ENCODE assay signal across 30 cellular contexts in genomic region chr3:52061116-52061910, GRCh38. TPM values are rescaled to one million over a fixed set of nuclear protein-coding genes. Genes with fewer than 3 reads are reported as not detected.
DNase-seq lines count a peak whose midpoint lies in the region; ATAC-seq, FAIRE-seq and TF ChIP-seq lines count a peak whose summit lies in the region.
"Had no signal": no experiment of that assay in that cellular context is flagged by ENCODE, and none has a peak within 500 bp of the region (broad histone marks: within the 10 kb centered on the region; RNA-seq: fewer than 3 reads in every experiment).

No MANE protein-coding gene starts in this region.

- no peak overlapping the region for H3K27ac Mint-ChIP-seq in activated naive CD4-positive, alpha-beta T cell treated with anti-CD3 and anti-CD28 coated beads for 36 hours
- no peak overlapping the region for H3K27ac Mint-ChIP-seq in CD4-positive, alpha-beta T cell
- H3K27ac Mint-ChIP-seq in T-helper 2 cell treated with Interferon-gamma antibody and Interleukin-4, amounts not matched to agents 5 μg/mL and 100 μg/mL, for 36 hours = no peak overlapping the region
- H3K27ac Mint-ChIP-seq: activated CD4-positive, alpha-beta T cell treated with anti-CD3 and anti-CD28 coated beads, Interleukin-2, amount 10 ng/mL, durations not matched to agents 24 days and 14 days; activated CD8-positive, alpha-beta memory T cell treated with anti-CD3 and anti-CD28 coated beads, Interleukin-2, amount 10 ng/mL, durations not matched to agents 7 days and 5 days; activated T-cell treated with anti-CD3 and anti-CD28 coated beads, Interleukin-2, amount 50 U/mL, for 72 hours; CD8-positive, alpha-beta T cell had no signal

- no peak overlapping the region for H2AFZ ChIP-seq in K562 (ENCODE audit: low read depth, low read length)

- FAIRE-seq in K562 (lab: Jason Lieb, UNC) = no peak
- FAIRE-seq: endometrium, pancreas, RCC 7860 had no signal

- POLR2A ChIA-PET in HEK293 (lab: Yijun Ruan, JAX) = no interaction called here
- POLR2A ChIA-PET in K562 (lab: Yijun Ruan, JAX) = no interaction called here
- POLR2A ChIA-PET in CD4-positive, alpha-beta T cell (lab: Charles Lee) = interaction anchor here (1.0 kb wide), 1 partner anchor 8 kb away, joined by 4 read pairs; no protein-coding TSS in a partner anchor

- TF ChIP-seq EP300 in K562 (IDR thresholded peaks at IDR 0.05; ENCODE audit: low read length) = no peak
- TF ChIP-seq EP300 in stomach (IDR thresholded peaks at IDR 0.05) = no peak

- no peak for TF ChIP-seq RAD21 in K562 (CRISPR knock-in tag; conservative IDR thresholded peaks at IDR 0.05 in 1 of 2, IDR thresholded peaks at IDR 0.05 in 1 of 2)

- H3K27me3 ChIP-seq in K562 (ENCODE audit: control insufficient read depth in 2 of 2, insufficient read depth in 2 of 2, low read length in 2 of 2) (no peaks in the 10 kb centered on the region), foreskin keratinocyte (no peaks in the 10 kb centered on the region), stomach (no peaks in the 10 kb centered on the region)
- H3K27me3 ChIP-seq in CD4-positive, alpha-beta T cell (ENCODE audit: control insufficient read depth, insufficient read depth, low read length) = no peaks in the 10 kb centered on the region
- H3K27me3 ChIP-seq: cardiac muscle cell, pancreas had no signal

- H3K36me3 ChIP-seq in HEK293 (ENCODE audit: control insufficient read depth in 2 of 2, insufficient read depth in 1 of 2, low read length in 2 of 2) (no peaks in the 10 kb centered on the region), K562 (ENCODE audit: control insufficient read depth, insufficient read depth, low read length) (no peaks in the 10 kb centered on the region), stomach (no peaks in the 10 kb centered on the region)
- H3K36me3 ChIP-seq: cardiac muscle cell, HAP-1, pancreas had no signal

- H4K20me1 ChIP-seq in K562 (replicated peaks; ENCODE audit: control insufficient read depth, insufficient read depth, low read length) = no peaks in the 10 kb centered on the region

- no peak overlapping the region for H3K4me3 ChIP-seq in HEK293 (ENCODE audit: low read depth, low read length)
- no peak overlapping the region for H3K4me3 ChIP-seq in K562
- no peak overlapping the region for H3K4me3 ChIP-seq in stomach
- H3K4me3 ChIP-seq: cardiac muscle cell, HAP-1, pancreas had no signal

- DNase-seq in K562 (ENCODE audit: extremely low read depth in 1 of 4, low spot score in 3 of 4) = no peak
- peak; percentile 67 to 81 for DNase-seq in foreskin keratinocyte
- peak; percentile 40 for DNase-seq in stomach
- DNase-seq in SHP77 treated with DMSO at 0.1 percent for 48 hours (lab: John Stamatoyannopoulos, UW) = no peak
- DNase-seq in activated naive CD4-positive, alpha-beta T cell treated with anti-CD3 and anti-CD28 coated beads for 36 hours = no peak
- DNase-seq in CD4-positive, alpha-beta T cell = no peak
- DNase-seq in T-helper 2 cell treated with Interferon-gamma antibody and Interleukin-4, amounts not matched to agents 5 μg/mL and 100 μg/mL, for 36 hours (ENCODE audit: low spot score) = no peak
- DNase-seq: activated CD4-positive, alpha-beta T cell treated with anti-CD3 and anti-CD28 coated beads, Interleukin-2, amount 10 ng/mL, durations not matched to agents 24 days and 14 days; activated CD8-positive, alpha-beta memory T cell treated with anti-CD3 and anti-CD28 coated beads, Interleukin-2, amount 10 ng/mL, durations not matched to agents 7 days and 5 days; activated naive CD4-positive, alpha-beta T cell treated with anti-CD3 and anti-CD28 coated beads, Interleukin-2, amount 50 U/mL, for 16 hours; activated T-cell treated with anti-CD3 and anti-CD28 coated beads, Interleukin-2, amount 50 U/mL, for 72 hours; amygdala; CD8-positive, alpha-beta T cell; cortex of kidney; GDM1; naive thymus-derived CD8-positive, alpha-beta T cell; NCI-H1105 treated with DMSO at 0.1 percent for 48 hours; NCI-H2029; NCI-H2227 treated with DMSO at 0.1 percent for 48 hours; pancreas; right cardiac atrium; stimulated activated CD4-positive, alpha-beta T cell treated with anti-CD3 and anti-CD28 coated beads, Interleukin-4, amount 100 ng/mL, for 24 hours; stimulated activated naive CD4-positive, alpha-beta T cell treated with Interleukin-2 at 50 U/mL for 16 hours had no signal

- H3K36me3 Mint-ChIP-seq in activated naive CD4-positive, alpha-beta T cell treated with anti-CD3 and anti-CD28 coated beads for 36 hours (ENCODE audit: low read depth) = no peaks in the 10 kb centered on the region
- H3K36me3 Mint-ChIP-seq in CD4-positive, alpha-beta T cell (ENCODE audit: low read depth) = peaks cover 6% of the 10 kb centered on the region
- no peaks in the 10 kb centered on the region for H3K36me3 Mint-ChIP-seq in T-helper 2 cell treated with Interferon-gamma antibody and Interleukin-4, amounts not matched to agents 5 μg/mL and 100 μg/mL, for 36 hours (ENCODE audit: low read depth)
- H3K36me3 Mint-ChIP-seq: activated CD8-positive, alpha-beta memory T cell treated with anti-CD3 and anti-CD28 coated beads, Interleukin-2, amount 10 ng/mL, durations not matched to agents 7 days and 5 days; CD8-positive, alpha-beta T cell; naive thymus-derived CD8-positive, alpha-beta T cell had no signal

- in situ Hi-C loops in K562 (cut with MboI) = no loop called here

- WGBS in K562 (ENCODE audit: insufficient coverage, low coverage, missing lambda C conversion rate) = 46% methylated on average over 3 of the region's 4 CpGs
- 56 to 72% (median 65%) methylated on average over 4 of the region's 4 CpGs for WGBS in stomach, 5 donors

- intact Hi-C loops in K562 (cut with micrococcal nuclease) (no loop called here), stomach (cut with DNase I; ENCODE audit: low total_unique reads) (no loop called here)
- intact Hi-C loops in activated naive CD4-positive, alpha-beta T cell treated with anti-CD3 and anti-CD28 coated beads for 36 hours (cut with micrococcal nuclease) = loop anchor here (5.0 kb wide), 1 partner anchor 51 kb away; no protein-coding TSS in a partner anchor
- intact Hi-C loops in CD4-positive, alpha-beta T cell (cut with DNase I, micrococcal nuclease) = no loop called here

- peaks cover 4% of the 10 kb centered on the region; the same call in 1 of the 2 replicates for H3K4me1 ChIP-seq in HEK293 (ENCODE audit: control insufficient read depth, insufficient read depth, low read length)
- H3K4me1 ChIP-seq in K562 (replicated peaks in 1 of 2; ENCODE audit: control insufficient read depth in 2 of 2, insufficient read depth in 2 of 2, low read length in 2 of 2) = peaks cover 4 to 19% of the 10 kb centered on the region in 2 experiments; a peak in 4 of 5 replicates
- peaks cover 33% of the 10 kb centered on the region for H3K4me1 ChIP-seq in foreskin keratinocyte
- peaks cover 4 to 34% (median 13%) of the 10 kb centered on the region in 4 donors for H3K4me1 ChIP-seq in stomach
- H3K4me1 ChIP-seq: pancreas had no signal

- H3K4me1 Mint-ChIP-seq in activated naive CD4-positive, alpha-beta T cell treated with anti-CD3 and anti-CD28 coated beads for 36 hours (ENCODE audit: low read depth) = no peaks in the 10 kb centered on the region
- peaks cover 11% of the 10 kb centered on the region for H3K4me1 Mint-ChIP-seq in CD4-positive, alpha-beta T cell (ENCODE audit: low read depth)
- peaks cover 7% of the 10 kb centered on the region for H3K4me1 Mint-ChIP-seq in T-helper 2 cell treated with Interferon-gamma antibody and Interleukin-4, amounts not matched to agents 5 μg/mL and 100 μg/mL, for 36 hours (ENCODE audit: low read depth)

- H3K9me3 Mint-ChIP-seq in activated naive CD4-positive, alpha-beta T cell treated with anti-CD3 and anti-CD28 coated beads for 36 hours = no peaks in the 10 kb centered on the region
- H3K9me3 Mint-ChIP-seq in CD4-positive, alpha-beta T cell = no peaks in the 10 kb centered on the region
- no peaks in the 10 kb centered on the region for H3K9me3 Mint-ChIP-seq in T-helper 2 cell treated with Interferon-gamma antibody and Interleukin-4, amounts not matched to agents 5 μg/mL and 100 μg/mL, for 36 hours
- H3K9me3 Mint-ChIP-seq: activated CD4-positive, alpha-beta T cell treated with anti-CD3 and anti-CD28 coated beads, Interleukin-2, amount 10 ng/mL, durations not matched to agents 24 days and 14 days; activated T-cell treated with anti-CD3 and anti-CD28 coated beads, Interleukin-2, amount 50 U/mL, for 72 hours; CD8-positive, alpha-beta T cell; naive thymus-derived CD8-positive, alpha-beta T cell had no signal

- H3K9ac ChIP-seq in K562 (ENCODE audit: insufficient read depth in 1 of 2, low read depth in 2 of 2, low read length in 2 of 2) = no peak overlapping the region

- CTCF ChIA-PET in HEK293 (lab: Yijun Ruan, JAX) = interaction anchor here (0.5 to 1.1 kb wide), 2 partner anchors 8 to 501 kb away, joined by 3 read pairs; no protein-coding TSS in a partner anchor
- CTCF ChIA-PET in K562 (lab: Yijun Ruan, JAX; ENCODE audit: low intra/inter-chr PET ratio) = no interaction called here
- CTCF ChIA-PET in activated naive CD4-positive, alpha-beta T cell treated with anti-CD3 and anti-CD28 coated beads for 36 hours (lab: Charles Lee) = interaction anchor here (0.9 to 1.1 kb wide), 2 partner anchors 20 to 84 kb away, joined by 3 to 4 read pairs; no protein-coding TSS in a partner anchor
- CTCF ChIA-PET in CD4-positive, alpha-beta T cell (lab: Charles Lee) = no interaction called here

- no peaks in the 10 kb centered on the region for H3K9me1 ChIP-seq in K562 (ENCODE audit: control insufficient read depth, insufficient read depth, low read length)

- H3K9me3 ChIP-seq in HEK293 (ENCODE audit: control insufficient read depth, insufficient read depth, low read depth, low read length) (no peaks in the 10 kb centered on the region), K562 (replicated peaks; ENCODE audit: control insufficient read depth, insufficient read depth, low read depth, low read length) (no peaks in the 10 kb centered on the region), stomach (no peaks in the 10 kb centered on the region)
- H3K9me3 ChIP-seq in CD4-positive, alpha-beta T cell (ENCODE audit: control insufficient read depth, low read length) = no peaks in the 10 kb centered on the region
- H3K9me3 ChIP-seq: HAP-1, pancreas had no signal

- H3K4me3 Mint-ChIP-seq in activated naive CD4-positive, alpha-beta T cell treated with anti-CD3 and anti-CD28 coated beads for 36 hours = no peak overlapping the region
- H3K4me3 Mint-ChIP-seq in CD4-positive, alpha-beta T cell = no peak overlapping the region
- no peak overlapping the region for H3K4me3 Mint-ChIP-seq in T-helper 2 cell treated with Interferon-gamma antibody and Interleukin-4, amounts not matched to agents 5 μg/mL and 100 μg/mL, for 36 hours
- H3K4me3 Mint-ChIP-seq: activated CD4-positive, alpha-beta T cell treated with anti-CD3 and anti-CD28 coated beads, Interleukin-2, amount 10 ng/mL, durations not matched to agents 24 days and 14 days; activated CD8-positive, alpha-beta memory T cell treated with anti-CD3 and anti-CD28 coated beads, Interleukin-2, amount 10 ng/mL, durations not matched to agents 7 days and 5 days; activated T-cell treated with anti-CD3 and anti-CD28 coated beads, Interleukin-2, amount 50 U/mL, for 72 hours; CD8-positive, alpha-beta T cell; naive thymus-derived CD8-positive, alpha-beta T cell had no signal

- no peak for TF ChIP-seq POLR2A in K562 (conservative IDR thresholded peaks at IDR 0.05)
- no peak for TF ChIP-seq POLR2A in stomach (IDR thresholded peaks at IDR 0.05)

- no peak overlapping the region for H3K4me2 ChIP-seq in K562 (ENCODE audit: insufficient read depth, low read length)

- ATAC-seq in K562 (no peak), foreskin keratinocyte (peak; percentile 10)
- no peak for ATAC-seq in CD4-positive, alpha-beta T cell (ENCODE audit: poor library complexity)
- ATAC-seq: activated CD8-positive, alpha-beta memory T cell treated with anti-CD3 and anti-CD28 coated beads, Interleukin-2, amount 10 ng/mL, durations not matched to agents 7 days and 5 days; activated T-cell treated with anti-CD3 and anti-CD28 coated beads, Interleukin-2, amount 50 U/mL, for 72 hours; CD8-positive, alpha-beta T cell; naive thymus-derived CD8-positive, alpha-beta T cell; pancreas; right cardiac atrium had no signal

- no peaks in the 10 kb centered on the region for H3K27me3 Mint-ChIP-seq in activated naive CD4-positive, alpha-beta T cell treated with anti-CD3 and anti-CD28 coated beads for 36 hours (ENCODE audit: low read depth)
- H3K27me3 Mint-ChIP-seq in CD4-positive, alpha-beta T cell = no peaks in the 10 kb centered on the region
- no peaks in the 10 kb centered on the region for H3K27me3 Mint-ChIP-seq in T-helper 2 cell treated with Interferon-gamma antibody and Interleukin-4, amounts not matched to agents 5 μg/mL and 100 μg/mL, for 36 hours (ENCODE audit: low read depth)
- H3K27me3 Mint-ChIP-seq: activated CD4-positive, alpha-beta T cell treated with anti-CD3 and anti-CD28 coated beads, Interleukin-2, amount 10 ng/mL, durations not matched to agents 24 days and 14 days; activated CD8-positive, alpha-beta memory T cell treated with anti-CD3 and anti-CD28 coated beads, Interleukin-2, amount 10 ng/mL, durations not matched to agents 7 days and 5 days; naive thymus-derived CD8-positive, alpha-beta T cell had no signal

- H3K27ac ChIP-seq in HEK293 (ENCODE audit: extremely low read depth, low read depth, low read length) (no peak overlapping the region), K562 (ENCODE audit: extremely low read depth, low read depth, low read length) (no peak overlapping the region), foreskin keratinocyte (peak overlapping the region; percentile 79), stomach (peak overlapping the region in 1 of 5 donors; percentile 36)
- H3K27ac ChIP-seq in CD4-positive, alpha-beta T cell (ENCODE audit: low read depth, low read length) = no peak overlapping the region
- H3K27ac ChIP-seq: cardiac muscle cell, HL-60, pancreas, VCaP had no signal

- TF ChIP-seq CTCF in HEK293 (tag by site-specific recombination; IDR thresholded peaks at IDR 0.05) (no peak), K562 (IDR thresholded peaks at IDR 0.05 in 2 of 3, conservative IDR thresholded peaks at IDR 0.05 in 1 of 3; ENCODE audit: insufficient read depth in 2 of 3, low read depth in 1 of 3, low read length in 3 of 3) (no peak), foreskin keratinocyte (conservative IDR thresholded peaks at IDR 0.05) (no peak), stomach (IDR thresholded peaks at IDR 0.05) (no peak)
- no peak for TF ChIP-seq CTCF in CD4-positive, alpha-beta T cell (IDR thresholded peaks at IDR 0.05)

- peaks cover 2% of the 10 kb centered on the region; the same call in 1 of the 3 replicates for H3K79me2 ChIP-seq in K562 (ENCODE audit: control insufficient read depth, insufficient read depth, low read length)

- no TSS peak for BruUV-seq in K562 (replicated peaks; lab: Mats Ljungman, UMichigan)

RNA-seq across cellular contexts. Expression of gene DUSP7, which starts 4.9 kb away (rescaled TPM):
- 8.6 and 27.9 TPM in 2 replicates for total RNA-seq in K562 (2011; cell fraction: chromatin; rRNA removed; ENCODE audit: low replicate concordance)
- total RNA-seq in K562 (2011; cell fraction: nucleolus; rRNA removed) = 22.9 and 25.2 TPM in 2 replicates
- total RNA-seq in K562 (2011; cell fraction: nucleoplasm; rRNA removed) = 15.6 and 17.5 TPM in 2 replicates
- 8.2 and 13.0 TPM in 2 replicates for total RNA-seq in K562 (2014; rRNA removed)
- 3.0 and 3.6 TPM in 2 replicates for total RNA-seq in K562 (2014; rRNA removed; fragmentation: Illumina TruSeq; extraction: Trizol)
- 7.6 and 8.5 TPM in 2 replicates for total RNA-seq in K562 (2015; rRNA removed; fragmentation: Illumina TruSeq; extraction: Trizol)
- total RNA-seq in K562 (2021) = 15.8 and 16.6 TPM in 2 replicates
- 8.4 and 13.8 TPM in 2 replicates for polyA plus RNA-seq in K562 (2011; rRNA removed)
- polyA plus RNA-seq in K562 (2011; cell fraction: cytosol; rRNA removed) = 18.8 and 26.6 TPM in 2 replicates
- polyA plus RNA-seq in K562 (2011; cell fraction: nucleus; rRNA removed) = 20.3 and 23.2 TPM in 2 replicates
- polyA plus RNA-seq in K562 (2012) = 5.7 and 8.1 TPM in 2 replicates
- 11.0 and 11.3 TPM in 2 replicates for polyA plus RNA-seq in K562 (2014; fragmentation: Illumina TruSeq; extraction: Trizol)
- under 1 TPM; 0.45 to 0.58 TPM for polyA plus RNA-seq in K562 (2014; fragmentation: Nextera tagmentation; extraction: Ambion mirVana)
- polyA plus RNA-seq in K562 (2014; rRNA removed) = 11.8 and 12.6 TPM in 2 replicates
- 12.8 and 20.2 TPM in 2 replicates for polyA minus RNA-seq in K562 (2011; rRNA and poly(A)+ RNA removed)
- 15.9 and 16.3 TPM in 2 replicates for polyA minus RNA-seq in K562 (2011; cell fraction: cytosol; rRNA and poly(A)+ RNA removed)
- polyA minus RNA-seq in K562 (2011; cell fraction: nucleus; rRNA and poly(A)+ RNA removed) = 17.9 and 25.9 TPM in 2 replicates
- total RNA-seq in foreskin keratinocyte = 119 and 131 TPM in 2 replicates
- polyA plus RNA-seq in foreskin keratinocyte = 107 and 117 TPM in 2 replicates
- total RNA-seq in stomach = 10 to 100 TPM in 1 of 5 donors, 1 to 10 TPM in 3, under 1 TPM in 1; 0.58 to 23.7 (median 4.6) TPM
- polyA plus RNA-seq in stomach = 10 to 100 TPM in 1 of 3 donors, 1 to 10 TPM in 2; 4.9 to 11.2 (median 5.1) TPM
- 1 to 10 TPM; 8.2 to 9.1 TPM for total RNA-seq in activated naive CD4-positive, alpha-beta T cell treated with anti-CD3 and anti-CD28 coated beads for 36 hours
- total RNA-seq in CD4-positive, alpha-beta T cell = 1 to 10 TPM; 4.8 to 5.2 TPM

Comparison
In these comparisons a context has a peak if more than half of its experiments do, and no peak if none do; other contexts are left out.
1. DNase-seq: peak in foreskin keratinocyte (2 of 2) and stomach (single experiment); none in K562 (0 of 4), SHP77 treated with DMSO at 0.1 percent for 48 hours (single experiment), activated naive CD4-positive, alpha-beta T cell treated with anti-CD3 and anti-CD28 coated beads for 36 hours (single experiment), CD4-positive, alpha-beta T cell (0 of 10) and T-helper 2 cell treated with Interferon-gamma antibody and Interleukin-4, amounts not matched to agents 5 μg/mL and 100 μg/mL, for 36 hours (single experiment).
2. CTCF ChIA-PET loops: an anchor here in HEK293 (0.5 to 1.1 kb wide) and activated naive CD4-positive, alpha-beta T cell treated with anti-CD3 and anti-CD28 coated beads for 36 hours (0.9 to 1.1 kb wide); none called in K562 and CD4-positive, alpha-beta T cell.
3. Of the 44 proteins assayed by ChIP-seq in both K562 and HEK293: peak only in K562: none; only in HEK293: none; in both: ZBTB17 and ZNF23; in neither: 42.